12 cellular contexts compared by ENCODE assay signal in the genomic region with DNA sequence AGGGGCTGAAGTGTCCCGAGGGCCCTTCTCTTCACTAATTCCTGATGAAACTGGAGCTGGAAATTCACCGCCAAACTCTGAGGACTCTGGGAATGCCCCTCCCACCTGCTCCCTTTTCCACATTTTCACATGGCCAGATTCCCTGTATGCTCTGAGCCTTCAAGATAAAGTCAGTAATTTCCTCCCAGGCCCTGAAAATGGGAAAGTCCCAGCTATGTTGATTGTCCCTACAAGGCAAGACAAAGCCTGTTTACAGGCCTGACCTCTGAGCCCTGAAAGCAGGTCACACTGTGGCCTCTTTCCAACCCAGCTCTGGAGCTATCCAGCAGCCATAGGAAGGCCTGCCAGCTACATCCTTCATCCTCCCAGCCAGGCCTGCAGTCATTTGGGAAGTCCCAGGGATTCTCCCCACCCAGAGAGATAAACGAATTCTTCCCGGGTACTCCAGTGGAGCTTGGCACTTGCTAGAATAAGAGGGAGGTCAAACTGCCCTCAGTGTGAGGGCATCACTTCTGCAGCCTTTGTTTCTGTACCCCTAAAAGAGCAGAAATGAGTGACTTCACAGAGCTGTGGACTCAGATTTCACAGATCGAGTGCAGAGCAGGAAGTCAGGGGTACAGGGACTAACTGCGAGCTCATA. TPM values are rescaled to one million over a fixed set of nuclear protein-coding genes. Genes with fewer than 3 reads are reported as not detected.
DNase-seq lines count a peak whose midpoint lies in the region; TF ChIP-seq lines count a peak whose summit lies in the region.
"Had no signal": no experiment of that assay in that cellular context is flagged by ENCODE, and none has a peak within 500 bp of the region (broad histone marks: within the 10 kb centered on the region; RNA-seq: fewer than 3 reads in every experiment).

No MANE protein-coding gene starts in this region.

- no peaks in the 10 kb centered on the region for H3K9me3 Mint-ChIP-seq in MCF 10A (ENCODE audit: unreplicated experiment)
- H3K9me3 Mint-ChIP-seq: activated naive CD8-positive, alpha-beta T cell treated with anti-CD3 and anti-CD28 coated beads, Interleukin-2, amount 50 U/mL, for 24 hours had no signal

- H2AFZ ChIP-seq in neuronal stem cell (ENCODE audit: low read length) = no peak overlapping the region

- no peak overlapping the region for H2BK5ac ChIP-seq in neuronal stem cell (ENCODE audit: low read length)

- intact Hi-C loops in breast epithelium (cut with DNase I; ENCODE audit: low total_unique reads) = no loop called here
- intact Hi-C loops in MCF 10A (cut with micrococcal nuclease) = no loop called here
- intact Hi-C loops in head of caudate nucleus (cut with DNase I) = no loop called here

- no peak overlapping the region for H2BK12ac ChIP-seq in neuronal stem cell (ENCODE audit: low read length)

- no peak overlapping the region for H2BK120ac ChIP-seq in neuronal stem cell (ENCODE audit: low read depth, low read length)

- H3K4me1 ChIP-seq in breast epithelium (peaks cover 0 to 10% of the 10 kb centered on the region in 2 donors), cardiac muscle cell (ENCODE audit: low read depth) (no peaks in the 10 kb centered on the region), neuronal stem cell (ENCODE audit: control insufficient read depth in 2 of 2, insufficient read depth in 1 of 2, low read depth in 1 of 2, low read length in 2 of 2) (peaks cover 0 to 15% of the 10 kb centered on the region in 2 donors)

- H3K36me3 Mint-ChIP-seq in MCF 10A (ENCODE audit: insufficient read depth, unreplicated experiment) = no peaks in the 10 kb centered on the region

- no peak overlapping the region for H3K18ac ChIP-seq in neuronal stem cell (ENCODE audit: low read length)

- no peak overlapping the region for H3K27ac Mint-ChIP-seq in MCF 10A (ENCODE audit: low read depth, unreplicated experiment)
- H3K27ac Mint-ChIP-seq: activated CD4-positive, alpha-beta T cell treated with anti-CD3 and anti-CD28 coated beads, Interleukin-2, amount 10 ng/mL, durations not matched to agents 24 days and 14 days; activated naive CD8-positive, alpha-beta T cell treated with anti-CD3 and anti-CD28 coated beads, Interleukin-2, amount 50 U/mL, for 24 hours had no signal

- H3K14ac ChIP-seq in neuronal stem cell (ENCODE audit: low read length) = no peak overlapping the region

- H3K36me3 ChIP-seq in breast epithelium (no peaks in the 10 kb centered on the region), cardiac muscle cell (no peaks in the 10 kb centered on the region), neuronal stem cell (replicated peaks in 1 of 2; ENCODE audit: control insufficient read depth in 2 of 2, insufficient read depth in 2 of 2, low read length in 2 of 2) (no peaks in the 10 kb centered on the region)

- no peak overlapping the region for H4K8ac ChIP-seq in neuronal stem cell (ENCODE audit: low read depth, low read length)

- no peak for TF ChIP-seq POLR2A in breast epithelium (IDR thresholded peaks at IDR 0.05)

- H3K4me3 Mint-ChIP-seq in MCF 10A (ENCODE audit: unreplicated experiment) = no peak overlapping the region
- H3K4me3 Mint-ChIP-seq: activated CD4-positive, alpha-beta T cell treated with anti-CD3 and anti-CD28 coated beads, Interleukin-2, amount 10 ng/mL, durations not matched to agents 24 days and 14 days; activated naive CD8-positive, alpha-beta T cell treated with anti-CD3 and anti-CD28 coated beads, Interleukin-2, amount 50 U/mL, for 24 hours had no signal

- H3K9me3 ChIP-seq in breast epithelium (no peaks in the 10 kb centered on the region), cardiac muscle cell (ENCODE audit: low read depth) (no peaks in the 10 kb centered on the region), neuronal stem cell (replicated peaks in 1 of 2; ENCODE audit: control insufficient read depth in 2 of 2, insufficient read depth in 1 of 2, low read depth in 1 of 2, low read length in 2 of 2) (no peaks in the 10 kb centered on the region)

- H3K4ac ChIP-seq in neuronal stem cell (ENCODE audit: low read length) = no peak overlapping the region

- H3K79me1 ChIP-seq in neuronal stem cell (ENCODE audit: low read depth, low read length) = no peaks in the 10 kb centered on the region

- H3K27ac ChIP-seq in breast epithelium (peak overlapping the region; percentile 64 to 78), cardiac muscle cell (no peak overlapping the region), neuronal stem cell (replicated peaks; ENCODE audit: low read length) (no peak overlapping the region)

- H3K4me2 ChIP-seq in neuronal stem cell (ENCODE audit: insufficient read depth, low read length, poor library complexity, severe bottlenecking) = no peak overlapping the region

- no peak overlapping the region for H3K23ac ChIP-seq in neuronal stem cell (ENCODE audit: low read depth, low read length, poor library complexity)

- no peaks in the 10 kb centered on the region for H3K4me1 Mint-ChIP-seq in MCF 10A (ENCODE audit: insufficient read depth, unreplicated experiment)

- no CpG with 5 or more reads among the region's 6 CpGs for WGBS in neuronal stem cell (ENCODE audit: extremely low coverage in 2 of 2, insufficient read length in 2 of 2, insufficient replicate concordance in 1 of 2), 2 donors

- H4K91ac ChIP-seq in neuronal stem cell (ENCODE audit: low read depth, low read length, poor library complexity) = no peak overlapping the region

- BruUV-seq in MCF 10A (replicated peaks; lab: Mats Ljungman, UMichigan) = no TSS peak

- CTCF ChIA-PET in MCF 10A (lab: Yijun Ruan, JAX) = interaction anchor here (0.6 to 3.7 kb wide), 3 partner anchors 35 to 977 kb away, joined by 3 to 11 read pairs (median 5); no protein-coding TSS in a partner anchor

- no peaks in the 10 kb centered on the region for H3K27me3 ChIP-seq in breast epithelium
- no peaks in the 10 kb centered on the region for H3K27me3 ChIP-seq in cardiac muscle cell
- H3K27me3 ChIP-seq in neuronal stem cell (ENCODE audit: control insufficient read depth in 3 of 3, insufficient read depth in 3 of 3, low read depth in 1 of 3, low read length in 3 of 3) = no peaks in the 10 kb centered on the region

- DNase-seq in breast epithelium (ENCODE audit: low spot score in 2 of 2) (peak in 1 of 2 donors; percentile 43), MCF 10A (ENCODE audit: unreplicated experiment) (no peak), cardiac muscle cell (ENCODE audit: low read depth in 1 of 2, low spot score in 1 of 2) (peak; percentile 17 to 67), neuronal stem cell (ENCODE audit: low spot score) (no peak), SHP77 (lab: John Stamatoyannopoulos, UW) (no peak), NCI-H524 treated with DMSO at 0.1 percent for 48 hours (lab: John Stamatoyannopoulos, UW) (no peak), head of caudate nucleus (no peak)
- no peak for DNase-seq in activated CD4-positive, alpha-beta T cell treated with anti-CD3 and anti-CD28 coated beads, Interleukin-2, amount 50 U/mL, for 48 hours
- DNase-seq: activated CD4-positive, alpha-beta T cell treated with anti-CD3 and anti-CD28 coated beads, Interleukin-2, amount 10 ng/mL, durations not matched to agents 24 days and 14 days; activated naive CD8-positive, alpha-beta T cell treated with anti-CD3 and anti-CD28 coated beads, Interleukin-2, amount 50 U/mL, for 24 hours; foreskin melanocyte; NCI-H1092 had no signal

- no peak overlapping the region for H2BK15ac ChIP-seq in neuronal stem cell (ENCODE audit: low read length)

- TF ChIP-seq CTCF in breast epithelium (IDR thresholded peaks at IDR 0.05) (no peak), MCF 10A (IDR thresholded peaks at IDR 0.05; ENCODE audit: unreplicated experiment) (no peak), cardiac muscle cell (IDR thresholded peaks at IDR 0.05; ENCODE audit: low read depth, low read length) (no peak)

- H3K27me3 Mint-ChIP-seq in MCF 10A (ENCODE audit: insufficient read depth, unreplicated experiment) = no peaks in the 10 kb centered on the region

- peak overlapping the region; percentile 21 for H2AK5ac ChIP-seq in neuronal stem cell (ENCODE audit: low read depth, low read length)

- POLR2A ChIA-PET in MCF 10A (lab: Yijun Ruan, JAX) = interaction anchor here (0.6 to 0.9 kb wide), 2 partner anchors 17 to 953 kb away, joined by 3 read pairs; no protein-coding TSS in a partner anchor

- no peak overlapping the region for H3K4me3 ChIP-seq in breast epithelium
- no peak overlapping the region for H3K4me3 ChIP-seq in cardiac muscle cell
- no peak overlapping the region for H3K4me3 ChIP-seq in neuronal stem cell (ENCODE audit: low read length in 2 of 2)

- H3K9ac ChIP-seq in neuronal stem cell (ENCODE audit: low read depth, low read length, poor library complexity) = no peak overlapping the region

RNA-seq across cellular contexts. Expression of a gene that starts 19.6 kb away (rescaled TPM):
- 10 to 100 TPM in 2 of 3 donors, 1 to 10 TPM in 1; 7.4 to 64.4 (median 26.5) TPM for total RNA-seq in breast epithelium
- 0.59 and 1.0 TPM in 2 replicates for total RNA-seq in MCF 10A (2022)
- 0.46 and 0.54 TPM in 2 replicates for total RNA-seq in cardiac muscle cell
- 0.41 and 0.77 TPM in 2 replicates for polyA plus RNA-seq in cardiac muscle cell
- 13.1 TPM for polyA plus RNA-seq in neuronal stem cell (2013, experiment 1 of 2)
- 13.5 TPM for polyA plus RNA-seq in neuronal stem cell (2013, experiment 2 of 2)

RNA-seq across cellular contexts. Expression of a gene that starts 34.5 kb away (rescaled TPM):
- not detected for total RNA-seq in breast epithelium
- total RNA-seq in MCF 10A (2022) = not detected in 2 replicates
- total RNA-seq in cardiac muscle cell = not detected in 2 replicates
- polyA plus RNA-seq in cardiac muscle cell = not detected in 2 replicates
- not detected for polyA plus RNA-seq in neuronal stem cell (2013, experiment 1 of 2)
- not detected for polyA plus RNA-seq in neuronal stem cell (2013, experiment 2 of 2)
- total RNA-seq: activated CD4-positive, alpha-beta T cell treated with anti-CD3 and anti-CD28 coated beads, Interleukin-2, amount 10 ng/mL, durations not matched to agents 24 days and 14 days had no signal

RNA-seq across cellular contexts. Expression of a gene that starts 50.0 kb away (rescaled TPM):
- total RNA-seq in breast epithelium (under 1 TPM in 1 of 3 donors, not detected in 2; 0.29 TPM), MCF 10A (2022) (not detected in 2 replicates), cardiac muscle cell (not detected in 2 replicates)
- not detected in 2 replicates for polyA plus RNA-seq in cardiac muscle cell
- not detected for polyA plus RNA-seq in neuronal stem cell (2013, experiment 1 of 2)
- polyA plus RNA-seq in neuronal stem cell (2013, experiment 2 of 2) = not detected
- total RNA-seq: activated CD4-positive, alpha-beta T cell treated with anti-CD3 and anti-CD28 coated beads, Interleukin-2, amount 10 ng/mL, durations not matched to agents 24 days and 14 days had no signal

Comparison
In these comparisons a context has a peak if more than half of its experiments do, and no peak if none do; other contexts are left out.
1. DNase-seq: peak in cardiac muscle cell (2 of 2); none in MCF 10A (single experiment), neuronal stem cell (single experiment), SHP77 (0 of 2), NCI-H524 treated with DMSO at 0.1 percent for 48 hours (single experiment), head of caudate nucleus (0 of 42) and activated CD4-positive, alpha-beta T cell treated with anti-CD3 and anti-CD28 coated beads, Interleukin-2, amount 50 U/mL, for 48 hours (0 of 2).
2. H3K27ac ChIP-seq: peak in breast epithelium (2 of 2); none in cardiac muscle cell (single experiment) and neuronal stem cell (single experiment).